7 cellular contexts compared by ENCODE assay signal in genomic region chr22:40176921-40177737, GRCh38. TPM values are rescaled to one million over a fixed set of nuclear protein-coding genes. Genes with fewer than 3 reads are reported as not detected.
DNase-seq lines count a peak whose midpoint lies in the region; ATAC-seq and TF ChIP-seq lines count a peak whose summit lies in the region.

No MANE protein-coding gene starts in this region.

- no peaks in the 10 kb centered on the region for H3K27me3 Mint-ChIP-seq in neural crest cell (ENCODE audit: low read depth)

- H3K27me3 ChIP-seq in esophagus squamous epithelium, result no peaks in the 10 kb centered on the region

- peaks cover 16 to 64% (median 37%) of the 10 kb centered on the region in 3 donors for H3K4me1 ChIP-seq in esophagus squamous epithelium

- H3K9me3 Mint-ChIP-seq in neural crest cell, result no peaks in the 10 kb centered on the region

- intact Hi-C loops in esophagus squamous epithelium (cut with DNase I), result no loop called here

- H3K4me3 Mint-ChIP-seq in neural crest cell, result peak overlapping the region; percentile 89

- peaks cover 43% of the 10 kb centered on the region for H3K4me1 Mint-ChIP-seq in neural crest cell

- H3K27ac ChIP-seq in esophagus squamous epithelium (peak overlapping the region; percentile 57 to 90 (median 78)), temporal lobe (ENCODE audit: low read depth, low read length) (peak overlapping the region; percentile 44)

- 8 to 15% methylated on average over 14 of the region's 14 CpGs for WGBS in esophagus squamous epithelium, 2 donors

- H3K4me3 ChIP-seq in esophagus squamous epithelium, result peak overlapping the region; percentile 50 to 67 (median 62)

- H3K36me3 Mint-ChIP-seq in neural crest cell (ENCODE audit: low read depth), result no peaks in the 10 kb centered on the region

- H3K9me3 ChIP-seq in esophagus squamous epithelium, result no peaks in the 10 kb centered on the region

- DNase-seq in NCI-H82 treated with DMSO at 0.1 percent for 48 hours (lab: John Stamatoyannopoulos, UW; ENCODE audit: unreplicated experiment), result peak; percentile 9
- peak; percentile 64 for DNase-seq in activated T-cell treated with anti-CD3 and anti-CD28 coated beads for 24 hours (ENCODE audit: low read depth)
- DNase-seq in esophagus squamous epithelium (lab: John Stamatoyannopoulos, UW), result no peak
- peak; percentile 10 for DNase-seq in neural crest cell (ENCODE audit: low read depth, low spot score)

- no peaks in the 10 kb centered on the region for H3K36me3 ChIP-seq in esophagus squamous epithelium

- peak; percentile 15 for ATAC-seq in GM21515 (IDR thresholded peaks at IDR 0.05; ENCODE audit: unreplicated experiment)
- no peak for ATAC-seq in GM19023 (IDR thresholded peaks at IDR 0.05; ENCODE audit: unreplicated experiment)

- TF ChIP-seq POLR2A in esophagus squamous epithelium (IDR thresholded peaks at IDR 0.05), result no peak

- TF ChIP-seq CTCF in esophagus squamous epithelium (IDR thresholded peaks at IDR 0.05) (no peak), neural crest cell (conservative IDR thresholded peaks at IDR 0.05) (no peak)

- peak overlapping the region; percentile 83 for H3K27ac Mint-ChIP-seq in neural crest cell (ENCODE audit: unreplicated experiment)

RNA-seq across cellular contexts. Expression of gene TNRC6B, which starts 0.6 kb away (rescaled TPM):
- total RNA-seq in esophagus squamous epithelium, result 10 to 100 TPM; 20.7 to 36.5 (median 26.9) TPM
- 36.8 and 42.8 TPM in 2 replicates for total RNA-seq in neural crest cell
- total RNA-seq in temporal lobe, result 32.9 TPM
